ENCODE assay signal across 25 cellular contexts in the genomic region with DNA sequence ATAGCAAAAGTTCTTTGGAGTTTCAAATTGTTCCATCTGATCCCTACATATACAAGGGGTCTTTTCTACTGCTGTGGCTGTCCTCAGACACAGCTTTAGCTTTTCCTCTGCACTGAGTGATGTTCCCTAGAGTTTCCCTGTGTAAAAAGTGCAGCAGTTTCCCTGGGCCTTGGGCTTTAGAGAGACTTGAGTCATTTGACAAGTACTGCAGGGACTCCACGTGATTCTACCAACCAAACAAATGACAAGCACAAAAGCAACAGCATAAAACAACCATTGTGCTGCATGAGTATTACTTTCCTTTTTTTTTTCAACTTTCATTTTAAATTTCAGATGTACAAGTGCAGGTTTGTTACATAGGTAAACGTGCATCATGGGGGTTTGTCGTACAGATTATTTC.
"Had no signal": no experiment of that assay in that cellular context is flagged by ENCODE, and none has a peak within 500 bp of the region (broad histone marks: within the 10 kb centered on the region; RNA-seq: fewer than 3 reads in every experiment).

No MANE protein-coding gene starts in this region.

- DNase-seq: activated CD4-positive, alpha-beta T cell treated with anti-CD3 and anti-CD28 coated beads for 48 hours; activated CD4-positive, alpha-beta T cell treated with anti-CD3 and anti-CD28 coated beads, Interleukin-2, amount 50 U/mL, for 48 hours; activated CD4-positive, CD25-positive, alpha-beta regulatory T cell treated with anti-CD3 and anti-CD28 coated beads, Interleukin-2, amount 50 U/mL, for 72 hours; activated CD8-positive, alpha-beta memory T cell treated with anti-CD3 and anti-CD28 coated beads, Interleukin-2, amount 10 ng/mL, durations not matched to agents 7 days and 5 days; activated effector memory CD4-positive, alpha-beta T cell treated with Interleukin-2 at 50 U/mL for 16 hours; activated naive CD4-positive, alpha-beta T cell; activated T-cell treated with anti-CD3 and anti-CD28 coated beads, Interleukin-2, amount 50 U/mL, for 24 hours; aorta; central memory CD4-positive, alpha-beta T cell; Karpas-422; MM.1S; NCI-H1105; NCI-H1436; NCI-H1694 treated with DMSO at 0.1 percent for 48 hours; NCI-H2029 treated with DMSO at 0.1 percent for 48 hours; NCI-H345; NCI-H510A; NCI-H526 treated with DMSO at 0.1 percent for 48 hours; NCI-H82; NK-92 treated with Interleukin-12 subunit alpha and Interleukin-12 subunit beta, amount 100 ng/mL, for 24 hours; PC-9; SHP77 treated with DMSO at 0.1 percent for 48 hours had no signal

- H3K27ac ChIP-seq: breast epithelium, PC-9 had no signal

- ATAC-seq: activated CD8-positive, alpha-beta memory T cell treated with anti-CD3 and anti-CD28 coated beads, Interleukin-2, amount 10 ng/mL, durations not matched to agents 7 days and 5 days; K562; WTC11 had no signal

- H3K4me3 ChIP-seq: breast epithelium, K562, PC-9 had no signal

- H3K27me3 ChIP-seq: breast epithelium had no signal
